Comparison of ENCODE assay signal across 14 cellular contexts in genomic region chr3:62667714-62668113, GRCh38.
DNase-seq lines count a peak whose midpoint lies in the region; ATAC-seq and TF ChIP-seq lines count a peak whose summit lies in the region.
"Had no signal": no experiment of that assay in that cellular context is flagged by ENCODE, and none has a peak within 500 bp of the region (broad histone marks: within the 10 kb centered on the region; RNA-seq: fewer than 3 reads in every experiment).

No MANE protein-coding gene starts in this region.

- H3K36me3 ChIP-seq in smooth muscle cell (ENCODE audit: low read depth), result no peaks in the 10 kb centered on the region
- H3K36me3 ChIP-seq: cardiac muscle cell had no signal

- no peak overlapping the region for H3K4me3 Mint-ChIP-seq in WTC11

- H3K9ac ChIP-seq in smooth muscle cell (ENCODE audit: low read depth), result no peak overlapping the region

- H3F3A ChIP-seq in smooth muscle cell (ENCODE audit: low read depth), result no peaks in the 10 kb centered on the region

- peak; percentile 52; the same call in 1 of the 2 replicates for TF ChIP-seq CTCF in WTC11 (IDR thresholded peaks at IDR 0.05)
- TF ChIP-seq CTCF in smooth muscle cell (IDR thresholded peaks at IDR 0.05; ENCODE audit: borderline replicate concordance, insufficient read depth, poor library complexity, severe bottlenecking), result peak; percentile 14

- no peak overlapping the region for H2AFZ ChIP-seq in smooth muscle cell (ENCODE audit: low read depth)

- ATAC-seq in HG03103 (IDR thresholded peaks at IDR 0.05; ENCODE audit: low read depth, unreplicated experiment) (peak; percentile 48), WTC11 (peak; percentile 74)

- H3K4me1 ChIP-seq in smooth muscle cell (ENCODE audit: low read depth), result no peaks in the 10 kb centered on the region

- peaks cover 17% of the 10 kb centered on the region for H3K4me1 Mint-ChIP-seq in WTC11

- no peak overlapping the region for H3K27ac ChIP-seq in smooth muscle cell (ENCODE audit: low read depth)
- H3K27ac ChIP-seq: cardiac muscle cell had no signal

- H3K9me3 ChIP-seq in smooth muscle cell (replicated peaks; ENCODE audit: low read depth), result no peaks in the 10 kb centered on the region

- H4K20me1 ChIP-seq in smooth muscle cell (ENCODE audit: low read depth), result no peaks in the 10 kb centered on the region

- POLR2A ChIA-PET in WTC11 (lab: Charles Lee), result no interaction called here

- no peaks in the 10 kb centered on the region for H3K27me3 ChIP-seq in smooth muscle cell (ENCODE audit: low read depth)
- H3K27me3 ChIP-seq: cardiac muscle cell had no signal

- 91% methylated on average over 5 of the region's 5 CpGs for WGBS in smooth muscle cell (ENCODE audit: low lambda C conversion rate)

- no peaks in the 10 kb centered on the region for H3K36me3 Mint-ChIP-seq in WTC11

- no peak overlapping the region for H3K4me2 ChIP-seq in smooth muscle cell

- DNase-seq in SIG-M5 treated with dmso at 0.1 percent for 504 hours (lab: John Stamatoyannopoulos, UW; ENCODE audit: unreplicated experiment), result peak; percentile 15
- no peak for DNase-seq in SIG-M5 (lab: John Stamatoyannopoulos, UW)
- peak; percentile 49 for DNase-seq in WTC11 (ENCODE audit: low spot score)
- no peak for DNase-seq in smooth muscle cell (lab: John Stamatoyannopoulos, UW; ENCODE audit: unreplicated experiment)
- no peak for DNase-seq in kidney glomerular epithelial cell (lab: John Stamatoyannopoulos, UW)
- no peak for DNase-seq in H4 (ENCODE audit: low spot score)
- DNase-seq in putamen (ENCODE audit: low spot score), result no peak
- DNase-seq: activated CD4-positive, alpha-beta T cell treated with anti-CD3 and anti-CD28 coated beads, Interleukin-2, amount 50 U/mL, for 4 hours; erythroblast; HCEC 1CT; NCI-H774; small intestine had no signal

- H3K79me2 ChIP-seq in smooth muscle cell (ENCODE audit: low read depth), result no peaks in the 10 kb centered on the region

- H3K27ac Mint-ChIP-seq in WTC11, result no peak overlapping the region

- no peak overlapping the region for H3K4me3 ChIP-seq in smooth muscle cell
- H3K4me3 ChIP-seq: cardiac muscle cell had no signal

- H3K9me3 Mint-ChIP-seq in WTC11, result no peaks in the 10 kb centered on the region

- H3K27me3 Mint-ChIP-seq in WTC11 (ENCODE audit: low read depth), result no peaks in the 10 kb centered on the region

- CTCF ChIA-PET in WTC11 (lab: Charles Lee), result interaction anchor here (0.7 to 6.6 kb wide), 40 partner anchors 8 to 684 kb away, joined by 3 to 77 read pairs (median 4); partner anchors contain the start of gene CADPS

TF ChIP-seq in WTC11, 78 proteins besides CTCF, POLR2A, EP300 and RAD21:
- TF ChIP-seq USF2 (CRISPR knock-in tag; IDR thresholded peaks at IDR 0.05) (no peak), AFF4 (CRISPR knock-in tag; IDR thresholded peaks at IDR 0.05; ENCODE audit: borderline replicate concordance) (no peak)

Comparison
In these comparisons a context has a peak if more than half of its experiments do, and no peak if none do; other contexts are left out.
1. DNase-seq: peak in SIG-M5 treated with dmso at 0.1 percent for 504 hours (single experiment) and WTC11 (single experiment); none in SIG-M5 (single experiment), smooth muscle cell (single experiment), kidney glomerular epithelial cell (single experiment), H4 (single experiment) and putamen (single experiment).